8 cellular contexts compared by ENCODE assay signal in the genomic region with DNA sequence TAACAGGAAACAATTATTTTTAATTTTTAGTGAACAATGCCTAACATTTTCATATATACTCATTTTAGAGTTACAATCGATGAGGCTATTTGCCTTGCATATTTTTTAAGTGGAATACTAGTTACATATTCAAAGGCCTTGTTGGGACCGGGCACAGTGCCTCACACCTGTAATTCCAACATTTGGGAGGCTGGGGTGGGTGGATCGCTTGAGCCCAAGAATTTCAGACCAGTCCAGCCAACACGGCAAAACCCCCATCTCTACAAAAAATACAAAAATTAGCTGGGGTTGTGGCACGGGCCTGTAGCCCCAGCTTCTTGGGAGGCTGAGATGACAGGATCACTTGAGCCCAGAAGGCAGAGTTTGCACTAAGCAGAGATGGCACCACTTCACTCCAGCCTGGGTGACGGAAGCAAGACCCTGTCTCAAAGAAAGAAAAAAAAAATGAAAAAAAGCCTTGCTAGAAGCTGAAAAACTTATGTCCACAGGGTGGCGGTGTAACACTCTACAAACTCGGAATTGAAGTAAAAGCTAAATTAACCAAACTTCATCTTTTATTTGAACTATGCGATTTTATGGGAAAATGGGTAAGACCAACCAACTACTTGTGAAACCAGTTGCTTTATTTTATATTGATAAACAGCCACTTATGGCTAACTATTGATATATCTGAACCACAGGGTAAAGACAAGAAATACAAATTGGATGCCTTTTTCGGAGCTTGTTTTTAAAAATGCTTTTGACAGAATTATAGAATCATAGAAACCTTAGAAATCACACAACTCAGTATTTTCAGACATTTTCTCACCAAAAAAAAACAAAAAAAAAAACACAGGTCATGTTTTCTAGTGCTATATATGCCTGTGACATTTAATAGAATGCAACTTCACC. TPM values are rescaled to one million over a fixed set of nuclear protein-coding genes. Genes with fewer than 3 reads are reported as not detected.
DNase-seq lines count a peak whose midpoint lies in the region; ATAC-seq and TF ChIP-seq lines count a peak whose summit lies in the region.

No MANE protein-coding gene starts in this region.

- TF ChIP-seq CTCF in GM06990 (IDR thresholded peaks at IDR 0.05; ENCODE audit: insufficient read depth, low read length, poor library complexity, severe bottlenecking): peak; percentile 57
- peak; percentile 52 to 78 (median 66) for TF ChIP-seq CTCF in gastrocnemius medialis (IDR thresholded peaks at IDR 0.05 in 4 of 5, conservative IDR thresholded peaks at IDR 0.05 in 1 of 5)

- H3K36me3 ChIP-seq in GM06990 (ENCODE audit: control insufficient read depth, insufficient read depth, low read length) (no peaks in the 10 kb centered on the region), SJCRH30 (no peaks in the 10 kb centered on the region), gastrocnemius medialis (no peaks in the 10 kb centered on the region)

- H3K27ac ChIP-seq in SJCRH30 (peak overlapping the region; percentile 87), gastrocnemius medialis (no peak overlapping the region)

- H3K9me3 ChIP-seq in SJCRH30 (replicated peaks): no peaks in the 10 kb centered on the region
- H3K9me3 ChIP-seq in gastrocnemius medialis: no peaks in the 10 kb centered on the region

- no peak overlapping the region for H3K4me3 ChIP-seq in GM06990 (replicated peaks; ENCODE audit: low read depth, low read length)
- peak overlapping the region; percentile 46 for H3K4me3 ChIP-seq in SJCRH30
- H3K4me3 ChIP-seq in gastrocnemius medialis: no peak overlapping the region

- no peak for TF ChIP-seq POLR2A in gastrocnemius medialis (IDR thresholded peaks at IDR 0.05)

- intact Hi-C loops in head of caudate nucleus (cut with DNase I): loop anchor here (5.0 to 10.0 kb wide), 2 partner anchors 108 to 155 kb away; a partner anchor contains a TSS
- intact Hi-C loops in gastrocnemius medialis (cut with DNase I; ENCODE audit: low total_unique reads): loop anchor here (1.0 to 2.0 kb wide), 4 partner anchors 33 to 156 kb away; a partner anchor contains a TSS

- DNase-seq in GM06990 (ENCODE audit: extremely low read depth, insufficient read length) (peak; percentile 3), LoVo (ENCODE audit: low spot score) (peak; percentile 61), SJCRH30 (peak; percentile 70 to 84), head of caudate nucleus (peak in 35 of 42 donors; percentile 6 to 82 (median 44)), gastrocnemius medialis (peak; percentile 6 to 12), mesenteric fat pad (ENCODE audit: low spot score) (no peak), NK-92 (lab: John Stamatoyannopoulos, UW; ENCODE audit: unreplicated experiment) (no peak)
- DNase-seq in activated naive CD4-positive, alpha-beta T cell treated with Interleukin-2 at 50 U/mL for 16 hours: peak; percentile 55

- no peak for ATAC-seq in gastrocnemius medialis

- H3K27me3 ChIP-seq in GM06990 (replicated peaks; ENCODE audit: control insufficient read depth, insufficient read depth, low read length): no peaks in the 10 kb centered on the region
- no peaks in the 10 kb centered on the region for H3K27me3 ChIP-seq in SJCRH30
- no peaks in the 10 kb centered on the region for H3K27me3 ChIP-seq in gastrocnemius medialis

- in situ Hi-C loops in gastrocnemius medialis (cut with MboI; ENCODE audit: low sequenced_read_pairs in 4 of 4): loop anchor here (5.0 to 10.0 kb wide), 3 partner anchors 103 to 105 kb away; no protein-coding TSS in a partner anchor

- H3K4me1 ChIP-seq in SJCRH30 (peaks cover 31% of the 10 kb centered on the region), gastrocnemius medialis (peaks cover 0 to 6% of the 10 kb centered on the region in 2 donors)

RNA-seq across cellular contexts. Expression of a gene that starts 24.1 kb away (rescaled TPM):
- 0.05 and 0.10 TPM in 2 replicates for total RNA-seq in SJCRH30 (2014; rRNA removed; shearing (Covaris generic))
- total RNA-seq in gastrocnemius medialis: not detected
- not detected for total RNA-seq in mesenteric fat pad

RNA-seq across cellular contexts. Expression of a gene that starts 32.7 kb away (rescaled TPM):
- total RNA-seq in SJCRH30 (2014; rRNA removed; shearing (Covaris generic)): 6.8 and 7.4 TPM in 2 replicates
- 1 to 10 TPM; 4.3 to 8.1 (median 5.2) TPM for total RNA-seq in gastrocnemius medialis
- 9.9 TPM for total RNA-seq in mesenteric fat pad

Comparison
In these comparisons a context has a peak if more than half of its experiments do, and no peak if none do; other contexts are left out.
1. DNase-seq: peak in GM06990 (single experiment), LoVo (single experiment), SJCRH30 (2 of 2), activated naive CD4-positive, alpha-beta T cell treated with Interleukin-2 at 50 U/mL for 16 hours (single experiment), head of caudate nucleus (35 of 42) and gastrocnemius medialis (2 of 2); none in mesenteric fat pad (single experiment) and NK-92 (single experiment).